In the genomic region with DNA sequence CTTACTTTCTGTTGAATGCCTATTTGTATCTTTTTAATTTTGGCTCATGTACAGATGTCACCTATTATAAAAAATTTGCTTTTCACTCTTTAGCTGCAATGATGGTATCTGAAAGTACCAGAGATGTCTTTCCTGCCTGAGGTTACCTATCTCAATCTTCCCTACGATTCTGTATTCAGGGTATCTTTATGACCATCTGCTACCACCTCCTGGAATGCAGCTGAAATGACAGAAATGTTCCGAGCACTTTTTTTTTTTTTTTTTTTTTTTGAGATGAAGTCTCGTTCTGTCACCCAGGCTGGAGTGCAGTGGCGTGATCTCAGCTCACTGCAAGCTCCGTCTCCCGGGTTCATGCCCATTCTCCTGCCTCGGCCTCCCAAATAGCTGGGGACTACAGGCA, we compare ENCODE assay signal across 9 cellular contexts.
A peak's percentile ranks its signal among the peaks of the same experiment; 100 is the strongest.
DNase-seq lines count a peak whose midpoint lies in the region; FAIRE-seq and TF ChIP-seq lines count a peak whose summit lies in the region.
"Had no signal": no experiment of that assay in that cellular context is flagged by ENCODE, and none has a peak within 500 bp of the region (broad histone marks: within the 10 kb centered on the region; RNA-seq: fewer than 3 reads in every experiment).

No MANE protein-coding gene starts in this region.

- no peaks in the 10 kb centered on the region for H3K36me3 ChIP-seq in adrenal gland (replicated peaks in 1 of 2)
- H3K36me3 ChIP-seq in mesendoderm (ENCODE audit: control insufficient read depth, insufficient read depth, low read length): no peaks in the 10 kb centered on the region
- no peaks in the 10 kb centered on the region for H3K36me3 ChIP-seq in sigmoid colon

- H3K27me3 ChIP-seq in adrenal gland (peaks cover 8% of the 10 kb centered on the region), mesendoderm (ENCODE audit: insufficient read depth, low read length, poor library complexity) (no peaks in the 10 kb centered on the region), sigmoid colon (no peaks in the 10 kb centered on the region)

- TF ChIP-seq CTCF in adrenal gland (IDR thresholded peaks at IDR 0.05) (peak in 5 of 6 experiments; percentile 7 to 36 (median 15)), sigmoid colon (IDR thresholded peaks at IDR 0.05) (no peak)

- H3K79me2 ChIP-seq in mesendoderm (ENCODE audit: control insufficient read depth, insufficient read depth, low read length): no peaks in the 10 kb centered on the region

- no peak overlapping the region for H2BK15ac ChIP-seq in mesendoderm (replicated peaks; ENCODE audit: low read depth)

- no peak overlapping the region for H4K5ac ChIP-seq in mesendoderm (ENCODE audit: low read length)

- no peak overlapping the region for H3K4me3 Mint-ChIP-seq in activated T-cell treated with anti-CD3 and anti-CD28 coated beads, Interleukin-2, amount 50 U/mL, for 24 hours
- H3K4me3 Mint-ChIP-seq: activated naive CD8-positive, alpha-beta T cell treated with anti-CD3 and anti-CD28 coated beads, Interleukin-2, amount 10 ng/mL, durations not matched to agents 7 days and 5 days had no signal

- no peak for DNase-seq in GM18507 (ENCODE audit: extremely low spot score, insufficient read length, low read depth)
- DNase-seq in NCI-H1694 (lab: John Stamatoyannopoulos, UW): peak; percentile 4
- DNase-seq in adrenal gland: peak in 1 of 7 donors; percentile 23
- peak; percentile 48 for DNase-seq in mesendoderm
- DNase-seq in cortex of kidney (lab: John Stamatoyannopoulos, UW): no peak
- DNase-seq in activated T-cell treated with anti-CD3 and anti-CD28 coated beads, Interleukin-2, amount 50 U/mL, for 24 hours: no peak
- DNase-seq in NCI-H1930 (lab: John Stamatoyannopoulos, UW): no peak
- no peak for DNase-seq in sigmoid colon
- DNase-seq: activated naive CD8-positive, alpha-beta T cell treated with anti-CD3 and anti-CD28 coated beads, Interleukin-2, amount 10 ng/mL, durations not matched to agents 7 days and 5 days had no signal

- H3K4me1 ChIP-seq in adrenal gland (replicated peaks in 1 of 2) (peaks cover 6% of the 10 kb centered on the region in 2 donors), mesendoderm (ENCODE audit: control insufficient read depth, low read depth, low read length) (no peaks in the 10 kb centered on the region), sigmoid colon (peaks cover 0 to 17% (median 4%) of the 10 kb centered on the region in 4 donors)

- WGBS in adrenal gland, 4 donors: 32 to 41% (median 34%) methylated on average over 7 of the region's 7 CpGs
- no CpG with 5 or more reads among the region's 7 CpGs for WGBS in mesendoderm (ENCODE audit: extremely low coverage, insufficient coverage, low lambda C conversion rate)
- 56 to 60% methylated on average over 7 of the region's 7 CpGs for WGBS in sigmoid colon, 2 donors

- H3K18ac ChIP-seq in mesendoderm (ENCODE audit: low read length): no peak overlapping the region

- no peak overlapping the region for H3K4me3 ChIP-seq in adrenal gland
- no peak overlapping the region for H3K4me3 ChIP-seq in mesendoderm (ENCODE audit: low read length)
- H3K4me3 ChIP-seq in sigmoid colon: no peak overlapping the region

- H3K79me1 ChIP-seq in mesendoderm (ENCODE audit: low read length): no peaks in the 10 kb centered on the region

- no peak overlapping the region for H4K8ac ChIP-seq in mesendoderm (ENCODE audit: low read depth, low read length)

- H3K4me2 ChIP-seq in mesendoderm (ENCODE audit: low read length): no peak overlapping the region

- FAIRE-seq in GM18507 (lab: Jason Lieb, UNC): peak; percentile 29

- H3K23ac ChIP-seq in mesendoderm (ENCODE audit: low read length): no peak overlapping the region

- no peaks in the 10 kb centered on the region for H3K4me1 Mint-ChIP-seq in activated T-cell treated with anti-CD3 and anti-CD28 coated beads, Interleukin-2, amount 50 U/mL, for 24 hours (ENCODE audit: low read depth)
- H3K4me1 Mint-ChIP-seq: activated naive CD8-positive, alpha-beta T cell treated with anti-CD3 and anti-CD28 coated beads, Interleukin-2, amount 10 ng/mL, durations not matched to agents 7 days and 5 days had no signal

- TF ChIP-seq EP300 in sigmoid colon (IDR thresholded peaks at IDR 0.05): no peak

- H3K36me3 Mint-ChIP-seq in activated T-cell treated with anti-CD3 and anti-CD28 coated beads, Interleukin-2, amount 50 U/mL, for 24 hours (ENCODE audit: low read depth): no peaks in the 10 kb centered on the region
- H3K36me3 Mint-ChIP-seq: activated naive CD8-positive, alpha-beta T cell treated with anti-CD3 and anti-CD28 coated beads, Interleukin-2, amount 10 ng/mL, durations not matched to agents 7 days and 5 days had no signal

- no peak overlapping the region for H3K4ac ChIP-seq in mesendoderm (ENCODE audit: low read depth, low read length)

- H3K9me3 ChIP-seq in adrenal gland (replicated peaks in 1 of 3) (no peaks in the 10 kb centered on the region), sigmoid colon (no peaks in the 10 kb centered on the region)

- intact Hi-C loops in adrenal gland (cut with DNase I): no loop called here
- intact Hi-C loops in sigmoid colon (cut with DNase I): no loop called here

- TF ChIP-seq POLR2A in adrenal gland (IDR thresholded peaks at IDR 0.05): no peak
- no peak for TF ChIP-seq POLR2A in sigmoid colon (IDR thresholded peaks at IDR 0.05)

- peaks cover 46% of the 10 kb centered on the region for H3K27me3 Mint-ChIP-seq in activated T-cell treated with anti-CD3 and anti-CD28 coated beads, Interleukin-2, amount 50 U/mL, for 24 hours

- H2BK120ac ChIP-seq in mesendoderm (ENCODE audit: low read depth, low read length): no peak overlapping the region

- H3K27ac Mint-ChIP-seq in activated T-cell treated with anti-CD3 and anti-CD28 coated beads, Interleukin-2, amount 50 U/mL, for 24 hours: no peak overlapping the region
- H3K27ac Mint-ChIP-seq: activated naive CD8-positive, alpha-beta T cell treated with anti-CD3 and anti-CD28 coated beads, Interleukin-2, amount 10 ng/mL, durations not matched to agents 7 days and 5 days had no signal

- H3K9ac ChIP-seq in mesendoderm (ENCODE audit: low read length): no peak overlapping the region

- H3K27ac ChIP-seq in adrenal gland (no peak overlapping the region), mesendoderm (ENCODE audit: low read depth, low read length) (no peak overlapping the region), sigmoid colon (no peak overlapping the region)

- no peak overlapping the region for H2AK5ac ChIP-seq in mesendoderm (ENCODE audit: low read length)

- no peak overlapping the region for H2BK5ac ChIP-seq in mesendoderm (ENCODE audit: low read length)

- H3K56ac ChIP-seq in mesendoderm (ENCODE audit: low read length): no peak overlapping the region

- no peaks in the 10 kb centered on the region for H3K9me3 Mint-ChIP-seq in activated T-cell treated with anti-CD3 and anti-CD28 coated beads, Interleukin-2, amount 50 U/mL, for 24 hours
- H3K9me3 Mint-ChIP-seq: activated naive CD8-positive, alpha-beta T cell treated with anti-CD3 and anti-CD28 coated beads, Interleukin-2, amount 10 ng/mL, durations not matched to agents 7 days and 5 days had no signal

Comparison
In these comparisons a context has a peak if more than half of its experiments do, and no peak if none do; other contexts are left out.
1. DNase-seq: peak in NCI-H1694 (single experiment) and mesendoderm (single experiment); none in GM18507 (single experiment), cortex of kidney (single experiment), activated T-cell treated with anti-CD3 and anti-CD28 coated beads, Interleukin-2, amount 50 U/mL, for 24 hours (single experiment), NCI-H1930 (0 of 2) and sigmoid colon (single experiment).
2. CTCF ChIP-seq: peak in adrenal gland (5 of 6); none in sigmoid colon (0 of 4).